Comparison of ENCODE assay signal across 22 cellular contexts in genomic region chr22:23503142-23503541, GRCh38.
"Had no signal": no experiment of that assay in that cellular context is flagged by ENCODE, and none has a peak within 500 bp of the region (broad histone marks: within the 10 kb centered on the region; RNA-seq: fewer than 3 reads in every experiment).

No MANE protein-coding gene starts in this region.

- H3K4me3 Mint-ChIP-seq: activated T-cell treated with anti-CD3 and anti-CD28 coated beads, Interleukin-2, amount 50 U/mL, for 72 hours; T-helper 17 cell had no signal

- H3K27ac Mint-ChIP-seq: activated T-cell treated with anti-CD3 and anti-CD28 coated beads, Interleukin-2, amount 50 U/mL, for 72 hours; progenitor cell of endocrine pancreas; T-helper 17 cell had no signal

- DNase-seq: activated CD4-positive, alpha-beta T cell treated with anti-CD3 and anti-CD28 coated beads for 1 hour; activated CD8-positive, alpha-beta memory T cell treated with anti-CD3 and anti-CD28 coated beads for 24 hours; activated CD8-positive, alpha-beta memory T cell treated with anti-CD3 and anti-CD28 coated beads, Interleukin-2, amount 50 U/mL, for 48 hours; activated gamma-delta T cell treated with Interleukin-2 at 50 U/mL for 16 hours; activated T-cell treated with anti-CD3 and anti-CD28 coated beads, Interleukin-2, amount 50 U/mL, for 72 hours; amniotic stem cell; erythroblast; mammary epithelial cell; mucosa of descending colon; naive B cell; nucleus accumbens; stimulated activated CD4-positive, alpha-beta T cell treated with anti-CD3 and anti-CD28 coated beads, Interleukin-2, amount 100 ng/mL, for 24 hours; stimulated activated naive CD8-positive, alpha-beta T cell treated with anti-CD3 and anti-CD28 coated beads, Interleukin-15, Interleukin-2, amounts not matched to agents 100 U/mL and 50 U/mL, for 24 hours; substantia nigra; T-helper 17 cell; WERI-Rb-1 had no signal

- H3K9me3 Mint-ChIP-seq: activated naive CD4-positive, alpha-beta T cell treated with anti-CD3 and anti-CD28 coated beads, Interleukin-2, amount 50 U/mL, for 72 hours; activated T-cell treated with anti-CD3 and anti-CD28 coated beads, Interleukin-2, amount 50 U/mL, for 72 hours; naive B cell had no signal

- H3K36me3 Mint-ChIP-seq: activated naive CD4-positive, alpha-beta T cell treated with anti-CD3 and anti-CD28 coated beads, Interleukin-2, amount 50 U/mL, for 72 hours; naive B cell had no signal

- H3K27ac ChIP-seq: coronary artery, left lung, tibial nerve, vagina, WERI-Rb-1 had no signal

- H3K27me3 ChIP-seq: left lung, tibial nerve, vagina had no signal

- ATAC-seq: activated naive CD4-positive, alpha-beta T cell treated with anti-CD3 and anti-CD28 coated beads, Interleukin-2, amount 50 U/mL, for 72 hours; activated T-cell treated with anti-CD3 and anti-CD28 coated beads, Interleukin-2, amount 50 U/mL, for 72 hours; left lung; mucosa of descending colon; T-helper 17 cell had no signal

- H3K4me3 ChIP-seq: coronary artery, left lung, mucosa of descending colon, tibial nerve, vagina had no signal

- H3K36me3 ChIP-seq: left lung, tibial nerve, vagina, WERI-Rb-1 had no signal

- H3K9me3 ChIP-seq: left lung, mucosa of descending colon, tibial nerve, vagina had no signal

- H3K4me1 ChIP-seq: left lung, vagina had no signal
